ENCODE assay signal across 1 cellular context in genomic region chr3:13085081-13085845, GRCh38.
TF ChIP-seq lines count a peak whose summit lies in the region.

No MANE protein-coding gene starts in this region.

TF ChIP-seq in K562, 482 proteins besides CTCF, POLR2A, EP300 and RAD21 (continued from another document):
- TF ChIP-seq RREB1 (CRISPR knock-in tag; IDR thresholded peaks at IDR 0.05) (peak; percentile 90; the same call in 1 of the 2 replicates), ZFX (CRISPR knock-in tag; IDR thresholded peaks at IDR 0.05) (peak; percentile 72), ZFP36 (IDR thresholded peaks at IDR 0.05; ENCODE audit: low read depth, low read length, partially characterized antibody) (peak; percentile 67), ZNF766 (CRISPR knock-in tag; conservative IDR thresholded peaks at IDR 0.05) (peak; percentile 72; the same call in 1 of the 2 replicates), RBM25 (IDR thresholded peaks at IDR 0.05; ENCODE audit: low read depth, low read length, severe bottlenecking) (peak; percentile 85), GMEB1 (CRISPR knock-in tag; IDR thresholded peaks at IDR 0.05) (peak; percentile 38; the same call in 1 of the 2 replicates), FOXA3 (CRISPR knock-in tag; conservative IDR thresholded peaks at IDR 0.05 in 1 of 2, IDR thresholded peaks at IDR 0.05 in 1 of 2) (0 out of 4 replicates have a peak, but pooled peaks of 1 of the 2 experiments have one; percentile 16), GTF3C2 (IDR thresholded peaks at IDR 0.05; ENCODE audit: borderline replicate concordance, extremely low read depth, insufficient read length) (no peak), GABPB1 (CRISPR knock-in tag; IDR thresholded peaks at IDR 0.05) (no peak), HDGF (IDR thresholded peaks at IDR 0.05) (0 out of 2 replicates have a peak, but pooled peaks have one; percentile 40), ADNP (tag; IDR thresholded peaks at IDR 0.05) (peak; percentile 99), FOXM1 (IDR thresholded peaks at IDR 0.05; ENCODE audit: low read depth) (peak; percentile 39; the same call in 1 of the 2 replicates), FOXM1 (CRISPR knock-in tag; IDR thresholded peaks at IDR 0.05; ENCODE audit: low read depth) (no peak), CREB1 (IDR thresholded peaks at IDR 0.05) (0 out of 2 replicates have a peak, but pooled peaks have one; percentile 12), CREB1 (CRISPR knock-in tag; IDR thresholded peaks at IDR 0.05) (no peak; the same call in 1 of the 2 replicates), ATF7 (IDR thresholded peaks at IDR 0.05) (peak; percentile 69), USF1 (CRISPR knock-in tag; IDR thresholded peaks at IDR 0.05) (peak; percentile 96), DIDO1 (tag; IDR thresholded peaks at IDR 0.05; ENCODE audit: low read depth) (0 out of 2 replicates have a peak, but pooled peaks have one; percentile 7), PHF20 (IDR thresholded peaks at IDR 0.05; ENCODE audit: partially characterized antibody) (no peak), MEF2D (tag; conservative IDR thresholded peaks at IDR 0.05; ENCODE audit: low read depth) (0 out of 2 replicates have a peak, but pooled peaks have one; percentile 16), HNRNPLL (IDR thresholded peaks at IDR 0.05; ENCODE audit: low read depth, low read length, poor library complexity, severe bottlenecking) (peak; percentile 28)
TF ChIP-seq in K562: peak in this region for 77.
